In genomic region chr10:30728127-30728526, GRCh38 we compare ENCODE assay signal across 19 cellular contexts.
DNase-seq lines count a peak whose midpoint lies in the region; ATAC-seq, FAIRE-seq and TF ChIP-seq lines count a peak whose summit lies in the region.
"Had no signal": no experiment of that assay in that cellular context is flagged by ENCODE, and none has a peak within 500 bp of the region (broad histone marks: within the 10 kb centered on the region; RNA-seq: fewer than 3 reads in every experiment).

No MANE protein-coding gene starts in this region.

- TF ChIP-seq POLR2A in GM12892 (IDR thresholded peaks at IDR 0.05; ENCODE audit: low read depth, low read length) (no peak), testis (IDR thresholded peaks at IDR 0.05) (no peak)

- H3K9me3 ChIP-seq in adipocyte (ENCODE audit: control insufficient read depth, low read length), result peaks cover 9% of the 10 kb centered on the region
- peaks cover 14% of the 10 kb centered on the region for H3K9me3 ChIP-seq in mesenchymal stem cell (ENCODE audit: control insufficient read depth, low read length)
- no peaks in the 10 kb centered on the region for H3K9me3 ChIP-seq in testis
- H3K9me3 ChIP-seq in CD8-positive, alpha-beta memory T cell (ENCODE audit: low read length), result no peaks in the 10 kb centered on the region
- H3K9me3 ChIP-seq: BLaER1 had no signal

- H3K36me3 ChIP-seq in adipocyte (ENCODE audit: control insufficient read depth, insufficient read depth, low read length, severe bottlenecking) (no peaks in the 10 kb centered on the region), mesenchymal stem cell (ENCODE audit: control insufficient read depth in 1 of 2, insufficient read depth in 2 of 2, low read depth in 1 of 2, low read length in 2 of 2) (no peaks in the 10 kb centered on the region), testis (ENCODE audit: low read depth, missing control alignments) (no peaks in the 10 kb centered on the region)
- no peaks in the 10 kb centered on the region for H3K36me3 ChIP-seq in CD8-positive, alpha-beta memory T cell (ENCODE audit: insufficient read depth, low read length)
- H3K36me3 ChIP-seq: BLaER1 had no signal

- FAIRE-seq in GM12892 (lab: Jason Lieb, UNC), result peak; percentile 65
- FAIRE-seq: G401.6, H54, K562 had no signal

- no peak overlapping the region for H3K4me3 Mint-ChIP-seq in CD8-positive, alpha-beta memory T cell
- H3K4me3 Mint-ChIP-seq: CD8-positive, alpha-beta T cell had no signal

- DNase-seq in GM12892 (ENCODE audit: insufficient read length), result no peak
- DNase-seq in adipocyte (ENCODE audit: low read depth), result no peak
- DNase-seq in mesenchymal stem cell, result no peak
- no peak for DNase-seq in activated T-cell treated with anti-CD3 and anti-CD28 coated beads, Interleukin-2, amount 50 U/mL, for 1 hour
- DNase-seq in testis, result no peak
- DNase-seq in CD8-positive, alpha-beta memory T cell, result no peak
- DNase-seq: 8988T; CD8-positive, alpha-beta T cell; COR-L47; DMS 273 treated with DMSO at 0.1 percent for 48 hours; DMS53; GM23248; HCEC 1CT had no signal

- no peak for TF ChIP-seq CTCF in testis (IDR thresholded peaks at IDR 0.05)

- no peak overlapping the region for H2BK5ac ChIP-seq in mesenchymal stem cell (ENCODE audit: low read depth, low read length, poor library complexity, severe bottlenecking)

- peak overlapping the region; percentile 94 to 96 for H2BK12ac ChIP-seq in mesenchymal stem cell (ENCODE audit: low read length in 2 of 2)

- WGBS in mesenchymal stem cell, result 95% methylated on average over 5 of the region's 5 CpGs
- 94 to 99% methylated on average over 5 of the region's 5 CpGs for WGBS in testis, 2 donors

- H3K4me1 ChIP-seq in adipocyte (ENCODE audit: control insufficient read depth, insufficient read depth, low read length) (peaks cover 3% of the 10 kb centered on the region), mesenchymal stem cell (ENCODE audit: control insufficient read depth, insufficient read depth, low read depth, low read length) (peaks cover 3% of the 10 kb centered on the region), testis (no peaks in the 10 kb centered on the region)
- no peaks in the 10 kb centered on the region for H3K4me1 ChIP-seq in CD8-positive, alpha-beta memory T cell (ENCODE audit: insufficient read depth, low read length)

- H3K18ac ChIP-seq in mesenchymal stem cell (ENCODE audit: low read depth in 1 of 2, low read length in 2 of 2), result peak overlapping the region; percentile 58 to 69

- H3K4me3 ChIP-seq in adipocyte (ENCODE audit: low read length) (no peak overlapping the region), mesenchymal stem cell (ENCODE audit: insufficient read depth in 1 of 2, low read depth in 1 of 2, low read length in 2 of 2) (no peak overlapping the region), testis (no peak overlapping the region)
- no peak overlapping the region for H3K4me3 ChIP-seq in CD8-positive, alpha-beta memory T cell (ENCODE audit: low read length)
- H3K4me3 ChIP-seq: BLaER1, GM23248, K562 had no signal

- peak overlapping the region; percentile 78 for H4K8ac ChIP-seq in mesenchymal stem cell (ENCODE audit: low read length)

- H3K9me3 Mint-ChIP-seq in CD8-positive, alpha-beta memory T cell, result no peaks in the 10 kb centered on the region
- H3K9me3 Mint-ChIP-seq: CD8-positive, alpha-beta T cell had no signal

- no peaks in the 10 kb centered on the region for H3K27me3 ChIP-seq in adipocyte (replicated peaks; ENCODE audit: control insufficient read depth, insufficient read depth, low read length)
- no peaks in the 10 kb centered on the region for H3K27me3 ChIP-seq in mesenchymal stem cell (ENCODE audit: control insufficient read depth in 1 of 2, insufficient read depth in 1 of 2, low read length in 2 of 2)
- no peaks in the 10 kb centered on the region for H3K27me3 ChIP-seq in testis
- no peaks in the 10 kb centered on the region for H3K27me3 ChIP-seq in CD8-positive, alpha-beta memory T cell (ENCODE audit: insufficient read depth, low read length, poor library complexity, severe bottlenecking)
- H3K27me3 ChIP-seq: BLaER1 had no signal

- no peak overlapping the region for H2AFZ ChIP-seq in mesenchymal stem cell (ENCODE audit: low read depth, low read length)

- no peak overlapping the region for H2BK120ac ChIP-seq in mesenchymal stem cell (ENCODE audit: low read depth, low read length)

- ATAC-seq in GM21619 (IDR thresholded peaks at IDR 0.05; ENCODE audit: unreplicated experiment), result no peak
- ATAC-seq: CD8-positive, alpha-beta T cell; K562 had no signal

- POLR2A ChIA-PET in CD8-positive, alpha-beta memory T cell (lab: Charles Lee), result no interaction called here

- H3K36me3 Mint-ChIP-seq in CD8-positive, alpha-beta memory T cell, result peaks cover 0 to 5% (median 0%) of the 10 kb centered on the region in 3 donors
- H3K36me3 Mint-ChIP-seq: CD8-positive, alpha-beta T cell had no signal

- H2BK15ac ChIP-seq in mesenchymal stem cell (ENCODE audit: low read depth, poor library complexity, severe bottlenecking), result peak overlapping the region; percentile 63

- no peak overlapping the region for H3K27ac ChIP-seq in mesenchymal stem cell (ENCODE audit: low read length, poor library complexity, severe bottlenecking)
- no peak overlapping the region for H3K27ac ChIP-seq in testis
- no peak overlapping the region for H3K27ac ChIP-seq in CD8-positive, alpha-beta memory T cell (ENCODE audit: low read depth, low read length)
- H3K27ac ChIP-seq: BLaER1, GM23248, HL-60 had no signal

- peaks cover 0 to 4% (median 2%) of the 10 kb centered on the region in 3 donors for H3K4me1 Mint-ChIP-seq in CD8-positive, alpha-beta memory T cell

- no peak overlapping the region for H3K14ac ChIP-seq in mesenchymal stem cell (ENCODE audit: low read length in 2 of 2)

- H3K79me1 ChIP-seq in mesenchymal stem cell (replicated peaks; ENCODE audit: low read length, poor library complexity, severe bottlenecking), result no peaks in the 10 kb centered on the region

- H3K9ac ChIP-seq in adipocyte (ENCODE audit: low read length), result peak overlapping the region; percentile 46
- H3K9ac ChIP-seq in mesenchymal stem cell (ENCODE audit: low read length), result peak overlapping the region; percentile 53
- H3K9ac ChIP-seq: BLaER1, GM23248 had no signal

- CTCF ChIA-PET in CD8-positive, alpha-beta memory T cell (lab: Charles Lee), result interaction anchor here (0.9 kb wide), 1 partner anchor 1042 kb away, joined by 4 read pairs; no protein-coding TSS in a partner anchor

- H4K91ac ChIP-seq in mesenchymal stem cell (ENCODE audit: low read length), result peak overlapping the region; percentile 70

- H2AK5ac ChIP-seq in mesenchymal stem cell (ENCODE audit: low read length, severe bottlenecking), result peak overlapping the region; percentile 23

- H3K27ac Mint-ChIP-seq in CD8-positive, alpha-beta memory T cell, result peak overlapping the region in 1 of 8 donors; percentile 51
- H3K27ac Mint-ChIP-seq: CD8-positive, alpha-beta T cell had no signal

- peak overlapping the region in 1 of 2 experiments; percentile 68 for H3K4ac ChIP-seq in mesenchymal stem cell (ENCODE audit: low read depth in 1 of 2, low read length in 2 of 2)

- intact Hi-C loops in testis (cut with DNase I; ENCODE audit: low total_unique reads), result no loop called here

- peaks cover 0 to 3% of the 10 kb centered on the region in 2 donors for H3K27me3 Mint-ChIP-seq in CD8-positive, alpha-beta memory T cell

- no peak overlapping the region for H3K4me2 ChIP-seq in mesenchymal stem cell (ENCODE audit: low read length, poor library complexity, severe bottlenecking)
- H3K4me2 ChIP-seq: BLaER1 had no signal

- H3K23ac ChIP-seq in mesenchymal stem cell (ENCODE audit: low read length in 2 of 2), result no peak overlapping the region
